ENCODE assay signal across 2 cellular contexts in the genomic region with DNA sequence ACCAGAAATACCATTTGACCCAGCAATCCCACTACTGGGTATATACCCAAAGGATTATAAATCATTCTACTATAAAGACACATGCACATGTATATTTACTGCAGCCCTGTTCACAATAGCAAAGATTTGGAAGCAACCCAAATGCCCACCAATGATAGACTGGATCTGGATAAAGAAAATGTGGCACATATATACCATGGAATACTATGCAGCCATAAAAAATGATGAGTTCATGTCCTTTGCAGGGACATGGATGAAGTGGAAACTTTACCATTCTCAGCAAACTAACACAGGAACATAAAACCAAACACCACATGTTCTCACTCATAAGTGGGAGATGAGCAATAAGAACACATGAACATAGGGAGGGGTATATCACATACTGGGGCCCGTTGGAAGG.
A peak's percentile ranks its signal among the peaks of the same experiment; 100 is the strongest.
TF ChIP-seq lines count a peak whose summit lies in the region.

No MANE protein-coding gene starts in this region.

TF ChIP-seq in HEK293, 187 proteins besides CTCF, POLR2A, EP300 and RAD21:
- peak; percentile 67 for TF ChIP-seq ZNF146 (tag by site-specific recombination; IDR thresholded peaks at IDR 0.05)
TF ChIP-seq in HEK293: peak in this region for 1; not testable (repeated sequence) for 186.

TF ChIP-seq in K562, 482 proteins besides CTCF, POLR2A, EP300 and RAD21:
- TF ChIP-seq ZNF146 (CRISPR knock-in tag; IDR thresholded peaks at IDR 0.05; ENCODE audit: unreplicated experiment) = peak; percentile 51
